20 cellular contexts compared by ENCODE assay signal in genomic region chr1:62263006-62263812, GRCh38. TPM values are rescaled to one million over a fixed set of nuclear protein-coding genes. Genes with fewer than 3 reads are reported as not detected.
DNase-seq lines count a peak whose midpoint lies in the region; ATAC-seq, FAIRE-seq and TF ChIP-seq lines count a peak whose summit lies in the region.
"Had no signal": no experiment of that assay in that cellular context is flagged by ENCODE, and none has a peak within 500 bp of the region (broad histone marks: within the 10 kb centered on the region; RNA-seq: fewer than 3 reads in every experiment).

No MANE protein-coding gene starts in this region.

- no peak overlapping the region for H3K4me2 ChIP-seq in astrocyte (ENCODE audit: low read length)
- H3K4me2 ChIP-seq: SK-N-SH had no signal

- H3K9me3 ChIP-seq in astrocyte (ENCODE audit: insufficient read depth, low read depth, low read length) (no peaks in the 10 kb centered on the region), pancreas (no peaks in the 10 kb centered on the region)
- H3K9me3 ChIP-seq: SK-N-SH had no signal

- peaks cover 9% of the 10 kb centered on the region for H3K4me1 Mint-ChIP-seq in astrocyte (ENCODE audit: low read depth, unreplicated experiment)
- H3K4me1 Mint-ChIP-seq in activated T-helper 17 cell treated with anti-CD3 and anti-CD28 coated beads, Interleukin-2, amount 50 U/mL, for 72 hours: peaks cover 3% of the 10 kb centered on the region

- no peak for TF ChIP-seq CTCF in astrocyte (IDR thresholded peaks at IDR 0.05; ENCODE audit: insufficient read depth, low read depth, low read length)
- TF ChIP-seq CTCF in pancreas (IDR thresholded peaks at IDR 0.05): no peak

- FAIRE-seq in astrocyte (lab: Jason Lieb, UNC) (no peak), pancreas (lab: Jason Lieb, UNC) (no peak)
- FAIRE-seq: HTR-8/SVneo had no signal

- H3K4me3 Mint-ChIP-seq in astrocyte (ENCODE audit: unreplicated experiment): peak overlapping the region; percentile 15
- no peak overlapping the region for H3K4me3 Mint-ChIP-seq in activated T-helper 17 cell treated with anti-CD3 and anti-CD28 coated beads, Interleukin-2, amount 50 U/mL, for 72 hours
- H3K4me3 Mint-ChIP-seq: IgD-negative memory B cell had no signal

- H3K36me3 Mint-ChIP-seq in astrocyte (ENCODE audit: low read depth, unreplicated experiment): peaks cover 19% of the 10 kb centered on the region
- no peaks in the 10 kb centered on the region for H3K36me3 Mint-ChIP-seq in activated T-helper 17 cell treated with anti-CD3 and anti-CD28 coated beads, Interleukin-2, amount 50 U/mL, for 72 hours (ENCODE audit: low read depth)

- H3K27me3 ChIP-seq in H7 (ENCODE audit: control insufficient read depth, insufficient read depth, low read length) (no peaks in the 10 kb centered on the region), astrocyte (ENCODE audit: insufficient read depth, low read length) (peaks cover 6% of the 10 kb centered on the region), pancreas (no peaks in the 10 kb centered on the region)

- H3K27me3 Mint-ChIP-seq in astrocyte (ENCODE audit: low read depth, unreplicated experiment): peaks cover 8% of the 10 kb centered on the region
- peaks cover 16% of the 10 kb centered on the region for H3K27me3 Mint-ChIP-seq in activated T-helper 17 cell treated with anti-CD3 and anti-CD28 coated beads, Interleukin-2, amount 50 U/mL, for 72 hours

- ATAC-seq in pancreas (peak; percentile 7 to 83 (median 49)), HG03442 (IDR thresholded peaks at IDR 0.05; ENCODE audit: unreplicated experiment) (no peak)
- no peak for ATAC-seq in activated T-helper 17 cell treated with anti-CD3 and anti-CD28 coated beads, Interleukin-2, amount 50 U/mL, for 72 hours (replicated peaks)
- ATAC-seq: Panc1, Right ventricle myocardium inferior had no signal

- no peaks in the 10 kb centered on the region for H3K4me1 ChIP-seq in astrocyte (ENCODE audit: insufficient read depth, low read length)
- peaks cover 5 to 9% (median 8%) of the 10 kb centered on the region in 3 donors for H3K4me1 ChIP-seq in pancreas

- peaks cover 6% of the 10 kb centered on the region for H3K9me3 Mint-ChIP-seq in astrocyte (ENCODE audit: unreplicated experiment)
- no peaks in the 10 kb centered on the region for H3K9me3 Mint-ChIP-seq in activated T-helper 17 cell treated with anti-CD3 and anti-CD28 coated beads, Interleukin-2, amount 50 U/mL, for 72 hours

- no peaks in the 10 kb centered on the region for H3K79me2 ChIP-seq in astrocyte (ENCODE audit: insufficient read depth, low read length)

- peak; percentile 48 for DNase-seq in H7
- DNase-seq in astrocyte (ENCODE audit: low read depth): peak; percentile 31
- peak; percentile 74 for DNase-seq in islet precursor cell
- peak in 2 of 6 donors; percentile 18 to 30 for DNase-seq in pancreas
- DNase-seq in D341Med (ENCODE audit: low spot score): no peak
- DNase-seq: C1 segment of cervical spinal cord, DMS153, NCI-H1105, NCI-H1694, NCI-H2107, NCI-H226, NCI-H524 treated with DMSO at 0.1 percent for 48 hours, SK-N-SH had no signal

- no peak overlapping the region for H2AFZ ChIP-seq in astrocyte (ENCODE audit: low read depth, low read length)

- H3K9ac ChIP-seq in astrocyte (ENCODE audit: low read length): no peak overlapping the region
- H3K9ac ChIP-seq: SK-N-SH had no signal

- 45 to 46% methylated on average over 19 of the region's 19 CpGs for WGBS in pancreas, 2 donors

- peak overlapping the region; percentile 45 for H3K27ac Mint-ChIP-seq in astrocyte (ENCODE audit: unreplicated experiment)
- no peak overlapping the region for H3K27ac Mint-ChIP-seq in activated T-helper 17 cell treated with anti-CD3 and anti-CD28 coated beads, Interleukin-2, amount 50 U/mL, for 72 hours
- H3K27ac Mint-ChIP-seq: IgD-negative memory B cell had no signal

- H3K27ac ChIP-seq in astrocyte (ENCODE audit: low read depth, low read length) (no peak overlapping the region), pancreas (peak overlapping the region in 3 of 4 donors; percentile 55 to 76 (median 67))
- H3K27ac ChIP-seq: HL-60 had no signal

- no peaks in the 10 kb centered on the region for H3K36me3 ChIP-seq in H7 (replicated peaks; ENCODE audit: control insufficient read depth, insufficient read depth, low read length)
- no peaks in the 10 kb centered on the region for H3K36me3 ChIP-seq in astrocyte (ENCODE audit: insufficient read depth, low read length)
- no peaks in the 10 kb centered on the region for H3K36me3 ChIP-seq in pancreas

- H3K4me3 ChIP-seq in H7 (ENCODE audit: insufficient read depth, low read depth, low read length) (no peak overlapping the region), astrocyte (ENCODE audit: insufficient read depth, low read depth, low read length) (no peak overlapping the region), pancreas (no peak overlapping the region)

- no peaks in the 10 kb centered on the region for H4K20me1 ChIP-seq in astrocyte (ENCODE audit: insufficient read depth, low read length)

- intact Hi-C loops in pancreas (cut with DNase I): no loop called here

RNA-seq across cellular contexts. Expression of gene KANK4, which starts 56.0 kb away (rescaled TPM):
- total RNA-seq in H7 (2014; rRNA removed; shearing (Covaris generic)): 0.33 and 0.80 TPM in 2 replicates
- total RNA-seq in astrocyte (8.5 and 14.5 TPM in 2 replicates), pancreas (10 to 100 TPM in 2 of 6 donors, 1 to 10 TPM in 4; 7.1 to 12.5 (median 9.1) TPM)
- polyA plus RNA-seq in pancreas: 1 to 10 TPM; 2.4 to 4.6 TPM
- not detected for total RNA-seq in activated T-helper 17 cell treated with anti-CD3 and anti-CD28 coated beads, Interleukin-2, amount 50 U/mL, for 72 hours
- polyA plus RNA-seq: IgD-negative memory B cell, SK-N-SH had no signal

Comparison
In these comparisons a context has a peak if more than half of its experiments do, and no peak if none do; other contexts are left out.
1. ATAC-seq: peak in pancreas (4 of 4); none in activated T-helper 17 cell treated with anti-CD3 and anti-CD28 coated beads, Interleukin-2, amount 50 U/mL, for 72 hours (single experiment) and HG03442 (single experiment).